In the genomic region with DNA sequence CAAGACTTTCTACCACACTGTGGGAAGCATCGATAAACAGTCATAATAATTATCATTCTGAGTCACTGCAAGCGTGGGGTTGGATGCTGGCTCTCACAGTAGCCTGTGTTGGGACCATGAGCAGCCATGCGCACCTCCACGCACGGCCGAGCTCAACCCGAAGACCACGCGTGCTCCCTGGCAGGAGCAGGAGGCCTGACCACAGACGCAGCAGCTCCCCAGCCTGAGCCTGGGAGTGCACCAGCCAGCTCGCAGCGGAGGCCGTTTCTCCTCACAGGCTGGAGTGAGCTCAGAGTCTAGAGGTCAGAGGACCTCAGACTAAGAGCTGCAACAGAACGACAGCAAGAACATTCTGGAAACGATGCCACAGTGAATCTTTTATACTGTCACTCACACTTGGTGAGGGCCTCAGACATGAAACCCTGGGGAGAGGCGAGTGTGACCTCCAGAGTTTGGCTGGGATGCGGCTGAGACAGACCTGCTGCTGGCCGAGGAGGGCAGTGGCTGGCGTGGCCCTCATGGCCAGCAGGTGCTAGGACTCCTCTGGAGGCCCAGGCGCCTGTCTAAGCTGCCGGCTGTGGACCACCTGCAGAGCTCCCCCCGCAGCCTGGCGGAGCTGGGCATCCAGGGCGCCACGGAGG, we compare ENCODE assay signal across 12 cellular contexts. TPM values are rescaled to one million over a fixed set of nuclear protein-coding genes. Genes with fewer than 3 reads are reported as not detected.
DNase-seq lines count a peak whose midpoint lies in the region; ATAC-seq and TF ChIP-seq lines count a peak whose summit lies in the region.
"Had no signal": no experiment of that assay in that cellular context is flagged by ENCODE, and none has a peak within 500 bp of the region (broad histone marks: within the 10 kb centered on the region; RNA-seq: fewer than 3 reads in every experiment).

No MANE protein-coding gene starts in this region.

- H3K9me2 ChIP-seq in OCI-LY1 (ENCODE audit: low read depth, low read length), result no peaks in the 10 kb centered on the region

- H3K9ac ChIP-seq in OCI-LY1 (ENCODE audit: low read length), result no peak overlapping the region

- ATAC-seq in Right ventricle myocardium superior (ENCODE audit: poor library complexity) (no peak), heart right ventricle (no peak), GM18519 (IDR thresholded peaks at IDR 0.05; ENCODE audit: low FRiP score, unreplicated experiment) (no peak)

- H3K27ac ChIP-seq in heart right ventricle (no peak overlapping the region), OCI-LY1 (ENCODE audit: low read depth, low read length, poor library complexity, severe bottlenecking) (peak overlapping the region; percentile 50)
- H3K27ac ChIP-seq: coronary artery had no signal

- H3K36me3 ChIP-seq in heart right ventricle, result peaks cover 0 to 52% (median 6%) of the 10 kb centered on the region in 9 donors
- peaks cover 14% of the 10 kb centered on the region for H3K36me3 ChIP-seq in OCI-LY1 (ENCODE audit: insufficient read depth, low read length)

- H2AFZ ChIP-seq in OCI-LY1 (ENCODE audit: low read length), result no peak overlapping the region

- DNase-seq in Right ventricle myocardium superior, result peak; percentile 40
- DNase-seq in heart right ventricle, result no peak
- DNase-seq in epithelial cell of proximal tubule (ENCODE audit: low read depth), result peak; percentile 57
- no peak for DNase-seq in NCI-H1105 (lab: John Stamatoyannopoulos, UW)
- DNase-seq in RPMI8226, result no peak
- DNase-seq in head of caudate nucleus, result no peak
- DNase-seq: CD4-positive, alpha-beta T cell; hypothalamus; stimulated activated CD4-positive, alpha-beta T cell treated with anti-CD3 and anti-CD28 coated beads, Interleukin-1b, Interleukin-23, amount 100 ng/mL, for 48 hours had no signal

- intact Hi-C loops in Right ventricle myocardium superior (cut with DNase I) (loop anchor here (10.0 kb wide), 1 partner anchor 260 kb away; no protein-coding TSS in a partner anchor), heart right ventricle (cut with DNase I) (loop anchor here in 1 of 10 donors (10.0 kb wide), 1 partner anchor 220 kb away; no protein-coding TSS in a partner anchor), head of caudate nucleus (cut with DNase I) (no loop called here)

- H3K4me2 ChIP-seq in OCI-LY1 (ENCODE audit: low read length), result no peak overlapping the region

- H3K9me3 ChIP-seq in heart right ventricle, result no peaks in the 10 kb centered on the region
- H3K9me3 ChIP-seq in OCI-LY1 (ENCODE audit: low read length), result no peaks in the 10 kb centered on the region

- H3K4me1 ChIP-seq in heart right ventricle (peaks cover 1 to 18% (median 8%) of the 10 kb centered on the region in 9 donors), OCI-LY1 (ENCODE audit: insufficient read depth, low read length, severe bottlenecking) (peaks cover 47% of the 10 kb centered on the region)

- no peak for TF ChIP-seq CTCF in heart right ventricle (IDR thresholded peaks at IDR 0.05)
- TF ChIP-seq CTCF in OCI-LY1 (IDR thresholded peaks at IDR 0.05; ENCODE audit: low read length), result no peak
- TF ChIP-seq CTCF in epithelial cell of proximal tubule (conservative IDR thresholded peaks at IDR 0.05; ENCODE audit: low read depth, low read length), result no peak

- H3K4me3 ChIP-seq in heart right ventricle, result no peak overlapping the region
- no peak overlapping the region for H3K4me3 ChIP-seq in OCI-LY1 (ENCODE audit: low read depth, low read length, poor library complexity, severe bottlenecking)
- H3K4me3 ChIP-seq in epithelial cell of proximal tubule (ENCODE audit: low read depth, low read length), result no peak overlapping the region
- H3K4me3 ChIP-seq: coronary artery had no signal

- no peaks in the 10 kb centered on the region; the same call in 1 of the 2 replicates for H3F3A ChIP-seq in OCI-LY1 (ENCODE audit: insufficient read depth, low read length)

- H3K27me3 ChIP-seq in heart right ventricle (no peaks in the 10 kb centered on the region), OCI-LY1 (ENCODE audit: insufficient read depth, low read length) (no peaks in the 10 kb centered on the region)

- WGBS in heart right ventricle, 2 donors, result 86 to 87% methylated on average over 25 of the region's 25 CpGs

- peaks cover 2% of the 10 kb centered on the region; the same call in 1 of the 2 replicates for H3K79me2 ChIP-seq in OCI-LY1 (ENCODE audit: insufficient read depth, low read length)

- no peaks in the 10 kb centered on the region for H4K20me1 ChIP-seq in OCI-LY1 (ENCODE audit: insufficient read depth, low read length)

RNA-seq across cellular contexts. Expression of a gene that starts 6.0 kb away (rescaled TPM):
- total RNA-seq in Right ventricle myocardium superior, result 59.4 TPM
- total RNA-seq in heart right ventricle, result 10 to 100 TPM; 49.6 to 74.8 (median 58.9) TPM
- polyA plus RNA-seq in heart right ventricle, result 10 to 100 TPM; 41.5 to 68.0 TPM
- 51.9 and 72.3 TPM in 2 replicates for total RNA-seq in epithelial cell of proximal tubule

RNA-seq across cellular contexts. Expression of a gene that starts 6.3 kb away (rescaled TPM):
- total RNA-seq in Right ventricle myocardium superior, result 13.4 TPM
- 10 to 100 TPM in 4 of 10 donors, 1 to 10 TPM in 6; 6.2 to 21.4 (median 9.2) TPM for total RNA-seq in heart right ventricle
- 10 to 100 TPM; 12.5 to 30.4 TPM for polyA plus RNA-seq in heart right ventricle
- 24.2 and 37.3 TPM in 2 replicates for total RNA-seq in epithelial cell of proximal tubule

RNA-seq across cellular contexts. Expression of a gene that starts 22.4 kb away (rescaled TPM):
- total RNA-seq in Right ventricle myocardium superior (11.1 TPM), heart right ventricle (10 to 100 TPM in 1 of 10 donors, 1 to 10 TPM in 9; 6.4 to 14.4 (median 7.6) TPM), epithelial cell of proximal tubule (22.0 and 28.7 TPM in 2 replicates)
- polyA plus RNA-seq in heart right ventricle, result 10 to 100 TPM in 1 of 2 donors, 1 to 10 TPM in 1; 8.8 to 20.9 TPM

RNA-seq across cellular contexts. Expression of a gene that starts 50.0 kb away (rescaled TPM):
- total RNA-seq in Right ventricle myocardium superior, result 41.3 TPM
- total RNA-seq in heart right ventricle, result 10 to 100 TPM; 27.8 to 50.0 (median 37.9) TPM
- 10 to 100 TPM; 56.0 to 56.2 TPM for polyA plus RNA-seq in heart right ventricle
- total RNA-seq in epithelial cell of proximal tubule, result 67.1 and 71.6 TPM in 2 replicates

Comparison
In these comparisons a context has a peak if more than half of its experiments do, and no peak if none do; other contexts are left out.
1. DNase-seq: peak in Right ventricle myocardium superior (single experiment) and epithelial cell of proximal tubule (single experiment); none in heart right ventricle (0 of 2), NCI-H1105 (single experiment), RPMI8226 (single experiment) and head of caudate nucleus (0 of 42).